In genomic region chr20:38393259-38393658, GRCh38 we compare ENCODE assay signal across 1 cellular context.
TF ChIP-seq lines count a peak whose summit lies in the region.

No MANE protein-coding gene starts in this region.

TF ChIP-seq in K562, 482 proteins besides CTCF, POLR2A, EP300 and RAD21:
- TF ChIP-seq ZNF318 (IDR thresholded peaks at IDR 0.05; ENCODE audit: borderline replicate concordance in 1 of 2, low read depth in 1 of 2) (no peak), SMAD2 (IDR thresholded peaks at IDR 0.05; ENCODE audit: low read depth, low read length) (no peak), TBP (optimal IDR thresholded peaks at IDR 0.05; ENCODE audit: low read depth, low read length) (no peak), MTF1 (CRISPR knock-in tag; IDR thresholded peaks at IDR 0.05; ENCODE audit: borderline replicate concordance) (no peak)
